Comparison of ENCODE assay signal across 23 cellular contexts in genomic region chr20:48816282-48816860, GRCh38. TPM values are rescaled to one million over a fixed set of nuclear protein-coding genes. Genes with fewer than 3 reads are reported as not detected.
DNase-seq lines count a peak whose midpoint lies in the region; ATAC-seq lines count a peak whose summit lies in the region.
"Had no signal": no experiment of that assay in that cellular context is flagged by ENCODE, and none has a peak within 500 bp of the region (broad histone marks: within the 10 kb centered on the region; RNA-seq: fewer than 3 reads in every experiment).

No MANE protein-coding gene starts in this region.

- H3K27me3 Mint-ChIP-seq in activated CD4-positive, alpha-beta T cell treated with anti-CD3 and anti-CD28 coated beads for 36 hours = no peaks in the 10 kb centered on the region
- H3K27me3 Mint-ChIP-seq in CD8-positive, alpha-beta memory T cell = no peaks in the 10 kb centered on the region
- H3K27me3 Mint-ChIP-seq in activated T-helper 17 cell treated with anti-CD3 and anti-CD28 coated beads, Interleukin-2, amount 50 U/mL, for 72 hours = no peaks in the 10 kb centered on the region
- H3K27me3 Mint-ChIP-seq in naive thymus-derived CD4-positive, alpha-beta T cell = no peaks in the 10 kb centered on the region

- peaks cover 94% of the 10 kb centered on the region for H3K4me1 ChIP-seq in CD8-positive, alpha-beta memory T cell (ENCODE audit: insufficient read depth, low read length)
- H3K4me1 ChIP-seq in naive thymus-derived CD4-positive, alpha-beta T cell (ENCODE audit: control insufficient read depth in 2 of 2, insufficient read depth in 2 of 2, low read length in 2 of 2) = peaks cover 71 to 89% of the 10 kb centered on the region in 2 donors
- H3K4me1 ChIP-seq: BE2C had no signal

- intact Hi-C loops in activated CD4-positive, alpha-beta T cell treated with anti-CD3 and anti-CD28 coated beads for 36 hours (cut with DNase I, micrococcal nuclease) = no loop called here
- intact Hi-C loops in naive thymus-derived CD4-positive, alpha-beta T cell (cut with micrococcal nuclease) = no loop called here

- POLR2A ChIA-PET in activated CD4-positive, alpha-beta T cell treated with anti-CD3 and anti-CD28 coated beads for 36 hours (lab: Charles Lee) = no interaction called here
- POLR2A ChIA-PET in CD8-positive, alpha-beta memory T cell (lab: Charles Lee) = no interaction called here
- POLR2A ChIA-PET in naive thymus-derived CD4-positive, alpha-beta T cell (lab: Charles Lee) = interaction anchor here (2.7 kb wide), 1 partner anchor 11 kb away, joined by 10 read pairs; the partner anchor contains the start of gene PREX1

- H3K9me3 Mint-ChIP-seq in activated CD4-positive, alpha-beta T cell treated with anti-CD3 and anti-CD28 coated beads for 36 hours (ENCODE audit: low read depth) = no peaks in the 10 kb centered on the region
- H3K9me3 Mint-ChIP-seq in CD8-positive, alpha-beta memory T cell = no peaks in the 10 kb centered on the region
- no peaks in the 10 kb centered on the region for H3K9me3 Mint-ChIP-seq in activated T-helper 17 cell treated with anti-CD3 and anti-CD28 coated beads, Interleukin-2, amount 50 U/mL, for 72 hours
- H3K9me3 Mint-ChIP-seq in naive thymus-derived CD4-positive, alpha-beta T cell = no peaks in the 10 kb centered on the region
- H3K9me3 Mint-ChIP-seq: H9, type B pancreatic cell had no signal

- no peak overlapping the region for H3K4me3 ChIP-seq in CD8-positive, alpha-beta memory T cell (ENCODE audit: low read length)
- peak overlapping the region; percentile 8 for H3K4me3 ChIP-seq in naive thymus-derived CD4-positive, alpha-beta T cell (ENCODE audit: low read length)
- H3K4me3 ChIP-seq: hepatocyte, lower lobe of right lung, stomach had no signal

- H3K36me3 ChIP-seq in CD8-positive, alpha-beta memory T cell (ENCODE audit: insufficient read depth, low read length) = no peaks in the 10 kb centered on the region
- H3K36me3 ChIP-seq in naive thymus-derived CD4-positive, alpha-beta T cell (ENCODE audit: control insufficient read depth in 2 of 3, insufficient read depth in 3 of 3, low read length in 3 of 3) = no peaks in the 10 kb centered on the region
- H3K36me3 ChIP-seq: BE2C, stomach had no signal

- no peaks in the 10 kb centered on the region for H3K27me3 ChIP-seq in CD8-positive, alpha-beta memory T cell (ENCODE audit: insufficient read depth, low read length, poor library complexity, severe bottlenecking)
- H3K27me3 ChIP-seq in naive thymus-derived CD4-positive, alpha-beta T cell (ENCODE audit: control insufficient read depth in 2 of 2, insufficient read depth in 2 of 2, low read length in 2 of 2) = no peaks in the 10 kb centered on the region
- H3K27me3 ChIP-seq: BE2C, hepatocyte, stomach had no signal

- CTCF ChIA-PET in activated CD4-positive, alpha-beta T cell treated with anti-CD3 and anti-CD28 coated beads for 36 hours (lab: Charles Lee) = no interaction called here
- CTCF ChIA-PET in CD8-positive, alpha-beta memory T cell (lab: Charles Lee) = no interaction called here
- CTCF ChIA-PET in naive thymus-derived CD4-positive, alpha-beta T cell (lab: Charles Lee) = interaction anchor here (0.6 kb wide), 1 partner anchor 88 kb away, joined by 4 read pairs; no protein-coding TSS in a partner anchor

- H3K9me3 ChIP-seq in CD8-positive, alpha-beta memory T cell (ENCODE audit: low read length) = no peaks in the 10 kb centered on the region
- H3K9me3 ChIP-seq in naive thymus-derived CD4-positive, alpha-beta T cell (ENCODE audit: control insufficient read depth in 2 of 3, low read length in 3 of 3) = no peaks in the 10 kb centered on the region
- H3K9me3 ChIP-seq: BE2C, lower lobe of right lung, stomach had no signal

- peak overlapping the region; percentile 82 for H3K27ac Mint-ChIP-seq in activated CD4-positive, alpha-beta T cell treated with anti-CD3 and anti-CD28 coated beads for 36 hours
- H3K27ac Mint-ChIP-seq in CD8-positive, alpha-beta memory T cell = peak overlapping the region in 6 of 8 donors; percentile 90 to 99 (median 96)
- no peak overlapping the region for H3K27ac Mint-ChIP-seq in activated T-helper 17 cell treated with anti-CD3 and anti-CD28 coated beads, Interleukin-2, amount 50 U/mL, for 72 hours
- H3K27ac Mint-ChIP-seq in naive thymus-derived CD4-positive, alpha-beta T cell = peak overlapping the region in 8 of 9 donors; percentile 12 to 87 (median 78)
- H3K27ac Mint-ChIP-seq: H9, type B pancreatic cell had no signal

- peaks cover 9% of the 10 kb centered on the region for H3K36me3 Mint-ChIP-seq in activated CD4-positive, alpha-beta T cell treated with anti-CD3 and anti-CD28 coated beads for 36 hours (ENCODE audit: low read depth)
- peaks cover 5 to 59% (median 15%) of the 10 kb centered on the region in 3 donors for H3K36me3 Mint-ChIP-seq in CD8-positive, alpha-beta memory T cell
- peaks cover 69% of the 10 kb centered on the region for H3K36me3 Mint-ChIP-seq in activated T-helper 17 cell treated with anti-CD3 and anti-CD28 coated beads, Interleukin-2, amount 50 U/mL, for 72 hours (ENCODE audit: low read depth)
- H3K36me3 Mint-ChIP-seq in naive thymus-derived CD4-positive, alpha-beta T cell = peaks cover 0 to 46% (median 0%) of the 10 kb centered on the region in 5 donors

- DNase-seq in activated CD4-positive, alpha-beta T cell treated with anti-CD3 and anti-CD28 coated beads for 36 hours = no peak
- no peak for DNase-seq in activated CD4-positive, alpha-beta T cell treated with anti-CD3 and anti-CD28 coated beads for 1 hour
- DNase-seq in CD8-positive, alpha-beta memory T cell = no peak
- peak in 1 of 9 donors; percentile 5 for DNase-seq in naive thymus-derived CD4-positive, alpha-beta T cell
- DNase-seq in NCI-H1436 treated with DMSO at 0.1 percent for 48 hours (lab: John Stamatoyannopoulos, UW) (no peak), NCI-H345 (lab: John Stamatoyannopoulos, UW) (no peak)
- DNase-seq: 8988T; activated gamma-delta T cell; BE2C; GF-D8; H9; lower lobe of right lung; NCI-H1417; NCI-H2171; NCI-H69; SHP77 treated with DMSO at 0.1 percent for 48 hours; stimulated activated CD4-positive, alpha-beta T cell treated with anti-CD3 and anti-CD28 coated beads, Interleukin-1b, Interleukin-23, amount 100 ng/mL, for 48 hours; stomach; WERI-Rb-1 had no signal

- peaks cover 70% of the 10 kb centered on the region for H3K4me1 Mint-ChIP-seq in activated CD4-positive, alpha-beta T cell treated with anti-CD3 and anti-CD28 coated beads for 36 hours
- H3K4me1 Mint-ChIP-seq in CD8-positive, alpha-beta memory T cell = peaks cover 7 to 63% (median 8%) of the 10 kb centered on the region in 3 donors
- H3K4me1 Mint-ChIP-seq in activated T-helper 17 cell treated with anti-CD3 and anti-CD28 coated beads, Interleukin-2, amount 50 U/mL, for 72 hours = peaks cover 48% of the 10 kb centered on the region
- H3K4me1 Mint-ChIP-seq in naive thymus-derived CD4-positive, alpha-beta T cell = peaks cover 34 to 69% (median 56%) of the 10 kb centered on the region in 7 donors

- H3K4me3 Mint-ChIP-seq in activated CD4-positive, alpha-beta T cell treated with anti-CD3 and anti-CD28 coated beads for 36 hours = no peak overlapping the region
- H3K4me3 Mint-ChIP-seq in CD8-positive, alpha-beta memory T cell = peak overlapping the region; percentile 37 to 100 (median 99)
- no peak overlapping the region for H3K4me3 Mint-ChIP-seq in activated T-helper 17 cell treated with anti-CD3 and anti-CD28 coated beads, Interleukin-2, amount 50 U/mL, for 72 hours
- peak overlapping the region in 5 of 10 donors; percentile 16 to 73 (median 37) for H3K4me3 Mint-ChIP-seq in naive thymus-derived CD4-positive, alpha-beta T cell
- H3K4me3 Mint-ChIP-seq: H9, type B pancreatic cell had no signal

- H3K27ac ChIP-seq in CD8-positive, alpha-beta memory T cell (ENCODE audit: low read depth, low read length) = no peak overlapping the region
- H3K27ac ChIP-seq in naive thymus-derived CD4-positive, alpha-beta T cell (ENCODE audit: low read depth, low read length) = no peak overlapping the region
- H3K27ac ChIP-seq: hepatocyte, lower lobe of right lung, stomach had no signal

- no peak for ATAC-seq in activated CD4-positive, alpha-beta T cell treated with anti-CD3 and anti-CD28 coated beads for 36 hours
- ATAC-seq in activated T-helper 17 cell treated with anti-CD3 and anti-CD28 coated beads, Interleukin-2, amount 50 U/mL, for 72 hours (replicated peaks) = peak; percentile 40
- peak; percentile 15 for ATAC-seq in naive thymus-derived CD4-positive, alpha-beta T cell
- ATAC-seq in HG03095 (IDR thresholded peaks at IDR 0.05; ENCODE audit: unreplicated experiment) = no peak
- ATAC-seq: lower lobe of right lung had no signal

RNA-seq across cellular contexts. Expression of gene PREX1, which starts 11.4 kb away (rescaled TPM):
- 10 to 100 TPM; 36.5 to 39.2 TPM for total RNA-seq in activated CD4-positive, alpha-beta T cell treated with anti-CD3 and anti-CD28 coated beads for 36 hours
- 10 to 100 TPM; 90.0 to 90.5 TPM for total RNA-seq in CD8-positive, alpha-beta memory T cell
- 89.5 TPM for polyA plus RNA-seq in CD8-positive, alpha-beta memory T cell
- 100 to 1,000 TPM in 1 of 2 donors, 10 to 100 TPM in 1; 96.1 to 111 TPM for total RNA-seq in activated T-helper 17 cell treated with anti-CD3 and anti-CD28 coated beads, Interleukin-2, amount 50 U/mL, for 72 hours
- total RNA-seq in naive thymus-derived CD4-positive, alpha-beta T cell = 100 to 1,000 TPM in 2 of 5 experiments, 10 to 100 TPM in 3; 42.0 to 143 (median 53.8) TPM
- polyA plus RNA-seq in naive thymus-derived CD4-positive, alpha-beta T cell = 1 to 10 TPM; 2.9 to 6.2 TPM

Comparison
In these comparisons a context has a peak if more than half of its experiments do, and no peak if none do; other contexts are left out.
1. ATAC-seq: peak in activated T-helper 17 cell treated with anti-CD3 and anti-CD28 coated beads, Interleukin-2, amount 50 U/mL, for 72 hours (single experiment) and naive thymus-derived CD4-positive, alpha-beta T cell (single experiment); none in activated CD4-positive, alpha-beta T cell treated with anti-CD3 and anti-CD28 coated beads for 36 hours (single experiment) and HG03095 (single experiment).
2. H3K4me3 Mint-ChIP-seq: peak in CD8-positive, alpha-beta memory T cell (7 of 7); none in activated CD4-positive, alpha-beta T cell treated with anti-CD3 and anti-CD28 coated beads for 36 hours (single experiment) and activated T-helper 17 cell treated with anti-CD3 and anti-CD28 coated beads, Interleukin-2, amount 50 U/mL, for 72 hours (single experiment).